Comparison of ENCODE assay signal across 11 cellular contexts in the genomic region with DNA sequence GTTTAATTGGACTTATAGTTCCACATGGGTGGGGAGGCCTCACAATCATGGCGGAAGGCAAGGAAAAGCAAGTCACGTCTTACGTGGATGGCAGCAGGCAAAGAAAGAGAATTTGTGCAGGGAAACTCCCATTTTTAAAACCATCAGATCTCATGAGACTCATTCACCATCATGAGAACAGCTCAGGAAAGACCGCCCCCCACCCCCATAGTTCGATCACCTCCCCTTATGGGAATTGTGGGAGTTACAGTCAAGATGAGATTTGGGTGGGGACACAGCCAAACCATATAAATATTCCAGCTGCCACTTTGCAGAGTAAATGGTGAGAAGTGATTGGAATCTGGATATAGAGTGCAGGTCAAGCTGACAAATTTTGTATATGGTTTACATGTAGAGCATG.
DNase-seq lines count a peak whose midpoint lies in the region; ATAC-seq, FAIRE-seq and TF ChIP-seq lines count a peak whose summit lies in the region.
"Had no signal": no experiment of that assay in that cellular context is flagged by ENCODE, and none has a peak within 500 bp of the region (broad histone marks: within the 10 kb centered on the region; RNA-seq: fewer than 3 reads in every experiment).

No MANE protein-coding gene starts in this region.

- peak overlapping the region; percentile 90 for H2BK120ac ChIP-seq in IMR-90 (ENCODE audit: low read depth, low read length)

- CTCF ChIA-PET in IMR-90 (lab: Yijun Ruan, JAX): no interaction called here

- H3K9me3 ChIP-seq in IMR-90 (ENCODE audit: control insufficient read depth, insufficient read depth, low read length): peaks cover 3% of the 10 kb centered on the region; the same call in 1 of the 2 replicates
- H3K9me3 ChIP-seq: heart left ventricle had no signal

- TF ChIP-seq CTCF in CD14-positive monocyte (IDR thresholded peaks at IDR 0.05): no peak
- TF ChIP-seq CTCF in IMR-90 (conservative IDR thresholded peaks at IDR 0.05; ENCODE audit: low read depth, low read length): no peak
- TF ChIP-seq CTCF in nephron progenitor cell (IDR thresholded peaks at IDR 0.05): no peak

- peak overlapping the region; percentile 22; the same call in 1 of the 2 replicates for H2BK20ac ChIP-seq in IMR-90 (ENCODE audit: low read depth, low read length)

- H3K27ac Mint-ChIP-seq in CD14-positive monocyte: peak overlapping the region in 6 of 7 donors; percentile 89 to 98 (median 96)
- H3K27ac Mint-ChIP-seq in activated naive CD8-positive, alpha-beta T cell: peak overlapping the region; percentile 94
- H3K27ac Mint-ChIP-seq in nephron progenitor cell: peak overlapping the region; percentile 40

- no peak overlapping the region for H3K4me3 ChIP-seq in IMR-90 (ENCODE audit: insufficient read depth, low read depth, low read length)
- H3K4me3 ChIP-seq: heart left ventricle had no signal

- H3K4me3 Mint-ChIP-seq in CD14-positive monocyte: peak overlapping the region in 1 of 2 donors; percentile 47
- peak overlapping the region; percentile 46 for H3K4me3 Mint-ChIP-seq in activated naive CD8-positive, alpha-beta T cell
- no peak overlapping the region for H3K4me3 Mint-ChIP-seq in nephron progenitor cell

- no peak for TF ChIP-seq POLR2A in IMR-90 (IDR thresholded peaks at IDR 0.05; ENCODE audit: low read depth, low read length)

- peaks cover 2 to 16% (median 10%) of the 10 kb centered on the region in 3 donors for H3K27me3 Mint-ChIP-seq in CD14-positive monocyte (ENCODE audit: low read depth in 3 of 3)
- no peaks in the 10 kb centered on the region for H3K27me3 Mint-ChIP-seq in activated naive CD8-positive, alpha-beta T cell
- peaks cover 8% of the 10 kb centered on the region for H3K27me3 Mint-ChIP-seq in nephron progenitor cell (ENCODE audit: low read depth, poor library complexity)

- no peaks in the 10 kb centered on the region for H3K27me3 ChIP-seq in IMR-90 (ENCODE audit: control insufficient read depth, insufficient read depth, low read length)

- peaks cover 8% of the 10 kb centered on the region for H3K4me1 ChIP-seq in IMR-90 (ENCODE audit: control insufficient read depth, insufficient read depth, low read length)

- no peak overlapping the region for H3K56ac ChIP-seq in IMR-90 (ENCODE audit: extremely low read depth, insufficient read depth, low read length)

- in situ Hi-C loops in IMR-90 (cut with MboI; ENCODE audit: low sequenced_read_pairs): no loop called here

- peak overlapping the region; percentile 86; the same call in 1 of the 2 replicates for H3K4ac ChIP-seq in IMR-90 (ENCODE audit: low read depth, low read length)

- no peaks in the 10 kb centered on the region for H3K79me1 ChIP-seq in IMR-90 (ENCODE audit: low read depth in 1 of 2, low read length in 2 of 2)

- DNase-seq in CD14-positive monocyte (ENCODE audit: low spot score) (no peak), IMR-90 (no peak), nephron progenitor cell (no peak), HTR-8/SVneo (ENCODE audit: insufficient read length, low spot score) (no peak), pons (ENCODE audit: low spot score) (no peak), HUDEP-2 (lab: John Stamatoyannopoulos, UW; ENCODE audit: unreplicated experiment in 76 of 76) (no peak)
- DNase-seq: erythroblast; MM.1S; NK-92 treated with Interleukin-12 subunit alpha and Interleukin-12 subunit beta, amount 100 ng/mL, for 24 hours had no signal

- H3K9me3 Mint-ChIP-seq in CD14-positive monocyte (peaks cover 2 to 14% (median 4%) of the 10 kb centered on the region in 7 donors), nephron progenitor cell (peaks cover 3% of the 10 kb centered on the region)
- no peaks in the 10 kb centered on the region for H3K9me3 Mint-ChIP-seq in activated naive CD8-positive, alpha-beta T cell (ENCODE audit: low read depth)

- H3K18ac ChIP-seq in IMR-90 (ENCODE audit: low read depth, low read length): no peak overlapping the region; the same call in 1 of the 2 replicates

- H4K8ac ChIP-seq in IMR-90 (ENCODE audit: low read depth in 2 of 2, low read length in 2 of 2): peak overlapping the region; percentile 24 to 48; a peak in 1 of 4 replicates

- H2AK5ac ChIP-seq in IMR-90 (ENCODE audit: low read depth, low read length): no peak overlapping the region; the same call in 1 of the 2 replicates

- H2AFZ ChIP-seq in IMR-90 (replicated peaks; ENCODE audit: low read length, poor library complexity): no peak overlapping the region

- ATAC-seq in IMR-90 (ENCODE audit: low read depth): no peak

- no peak overlapping the region for H3K4me2 ChIP-seq in IMR-90 (ENCODE audit: low read depth, low read length)

- no peak for FAIRE-seq in HTR-8/SVneo (lab: Jason Lieb, UNC)

- H2AK9ac ChIP-seq in IMR-90 (replicated peaks; ENCODE audit: low read depth, low read length, poor library complexity): no peak overlapping the region

- peak overlapping the region; percentile 75 for H2BK5ac ChIP-seq in IMR-90 (ENCODE audit: low read depth, low read length, poor library complexity, severe bottlenecking)

- no peak overlapping the region for H3K27ac ChIP-seq in IMR-90 (ENCODE audit: insufficient read depth, low read length)

- intact Hi-C loops in CD14-positive monocyte (cut with micrococcal nuclease): loop anchor here (2.0 to 5.0 kb wide), 4 partner anchors 17 to 188 kb away; a partner anchor contains a TSS
- intact Hi-C loops in IMR-90 (cut with micrococcal nuclease): no loop called here

- WGBS in IMR-90 (ENCODE audit: extremely low coverage in 2 of 2, insufficient read length in 1 of 2), 2 experiments: no CpG with 5 or more reads among the region's 5 CpGs

- H4K91ac ChIP-seq in IMR-90 (ENCODE audit: insufficient read depth, low read depth, low read length): no peak overlapping the region; the same call in 1 of the 2 replicates

- H3K9ac ChIP-seq in IMR-90 (ENCODE audit: low read depth, low read length): no peak overlapping the region

- H3K9me1 ChIP-seq in IMR-90 (ENCODE audit: insufficient read depth, low read length): peaks cover 6% of the 10 kb centered on the region; the same call in 1 of the 2 replicates

- peak overlapping the region; percentile 25; the same call in 1 of the 2 replicates for H3K14ac ChIP-seq in IMR-90 (replicated peaks; ENCODE audit: low read depth, low read length)

- no peak overlapping the region for H4K5ac ChIP-seq in IMR-90 (ENCODE audit: low read depth, low read length)

- H3K4me1 Mint-ChIP-seq in CD14-positive monocyte (peaks cover 35% of the 10 kb centered on the region), nephron progenitor cell (peaks cover 33% of the 10 kb centered on the region)
- H3K4me1 Mint-ChIP-seq in activated naive CD8-positive, alpha-beta T cell (ENCODE audit: low read depth): peaks cover 52% of the 10 kb centered on the region

- POLR2A ChIA-PET in IMR-90 (lab: Charles Lee; ENCODE audit: unreplicated experiment): no interaction called here

- dilution Hi-C loops in IMR-90 (cut with HindIII; ENCODE audit: low sequenced_read_pairs, unreplicated experiment): no loop called here

- no peak for TF ChIP-seq RAD21 in IMR-90 (IDR thresholded peaks at IDR 0.05; ENCODE audit: low read length)

- no peaks in the 10 kb centered on the region for H4K20me1 ChIP-seq in IMR-90 (ENCODE audit: insufficient read depth, low read length)

- no peaks in the 10 kb centered on the region for H3K36me3 ChIP-seq in IMR-90 (ENCODE audit: control insufficient read depth, insufficient read depth, low read length)
- H3K36me3 ChIP-seq: heart left ventricle had no signal

- no peak overlapping the region for H3K23ac ChIP-seq in IMR-90 (ENCODE audit: low read depth, low read length)

- peak overlapping the region; percentile 44; the same call in 1 of the 3 replicates for H2BK15ac ChIP-seq in IMR-90 (ENCODE audit: low read depth, low read length)

- peaks cover 5% of the 10 kb centered on the region in 2 donors for H3K36me3 Mint-ChIP-seq in CD14-positive monocyte
- no peaks in the 10 kb centered on the region for H3K36me3 Mint-ChIP-seq in activated naive CD8-positive, alpha-beta T cell
- H3K36me3 Mint-ChIP-seq in nephron progenitor cell (ENCODE audit: low read depth): no peaks in the 10 kb centered on the region

- BruUV-seq in IMR-90 (replicated peaks; lab: Mats Ljungman, UMichigan): no TSS peak

TF ChIP-seq in IMR-90, 13 proteins besides CTCF, POLR2A, EP300 and RAD21:
- TF ChIP-seq MXI1 (IDR thresholded peaks at IDR 0.05; ENCODE audit: borderline replicate concordance, low read depth, low read length) (no peak), BHLHE40 (IDR thresholded peaks at IDR 0.05; ENCODE audit: low read depth, low read length) (no peak), MAFK (IDR thresholded peaks at IDR 0.05; ENCODE audit: low read depth, low read length) (no peak), FOS (IDR thresholded peaks at IDR 0.05; ENCODE audit: low read depth, low read length) (no peak), SMC3 (IDR thresholded peaks at IDR 0.05; ENCODE audit: low read depth, low read length) (no peak), MAZ (IDR thresholded peaks at IDR 0.05; ENCODE audit: borderline replicate concordance, low read depth, low read length) (no peak), CEBPB (IDR thresholded peaks at IDR 0.05; ENCODE audit: low read depth, low read length) (no peak), RCOR1 (IDR thresholded peaks at IDR 0.05; ENCODE audit: insufficient replicate concordance, low read length) (no peak), RFX5 (IDR thresholded peaks at IDR 0.05; ENCODE audit: low read depth, low read length) (no peak), NFE2L2 (IDR thresholded peaks at IDR 0.05; ENCODE audit: low read depth, low read length) (no peak), CHD1 (IDR thresholded peaks at IDR 0.05; ENCODE audit: low read depth, low read length) (no peak)
- TF ChIP-seq, protein P1, sequence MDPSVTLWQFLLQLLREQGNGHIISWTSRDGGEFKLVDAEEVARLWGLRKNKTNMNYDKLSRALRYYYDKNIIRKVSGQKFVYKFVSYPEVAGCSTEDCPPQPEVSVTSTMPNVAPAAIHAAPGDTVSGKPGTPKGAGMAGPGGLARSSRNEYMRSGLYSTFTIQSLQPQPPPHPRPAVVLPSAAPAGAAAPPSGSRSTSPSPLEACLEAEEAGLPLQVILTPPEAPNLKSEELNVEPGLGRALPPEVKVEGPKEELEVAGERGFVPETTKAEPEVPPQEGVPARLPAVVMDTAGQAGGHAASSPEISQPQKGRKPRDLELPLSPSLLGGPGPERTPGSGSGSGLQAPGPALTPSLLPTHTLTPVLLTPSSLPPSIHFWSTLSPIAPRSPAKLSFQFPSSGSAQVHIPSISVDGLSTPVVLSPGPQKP (IDR thresholded peaks at IDR 0.05; ENCODE audit: borderline replicate concordance, low read depth, low read length): no peak
- TF ChIP-seq, protein P2, sequence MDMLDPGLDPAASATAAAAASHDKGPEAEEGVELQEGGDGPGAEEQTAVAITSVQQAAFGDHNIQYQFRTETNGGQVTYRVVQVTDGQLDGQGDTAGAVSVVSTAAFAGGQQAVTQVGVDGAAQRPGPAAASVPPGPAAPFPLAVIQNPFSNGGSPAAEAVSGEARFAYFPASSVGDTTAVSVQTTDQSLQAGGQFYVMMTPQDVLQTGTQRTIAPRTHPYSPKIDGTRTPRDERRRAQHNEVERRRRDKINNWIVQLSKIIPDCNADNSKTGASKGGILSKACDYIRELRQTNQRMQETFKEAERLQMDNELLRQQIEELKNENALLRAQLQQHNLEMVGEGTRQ (IDR thresholded peaks at IDR 0.05; ENCODE audit: low read depth, low read length): no peak

Comparison
In these comparisons a context has a peak if more than half of its experiments do, and no peak if none do; other contexts are left out.
1. H3K27ac Mint-ChIP-seq: peak in every context shown above with its lines; median percentile 96 in CD14-positive monocyte; 94 in activated naive CD8-positive, alpha-beta T cell; 40 in nephron progenitor cell.